ENCODE assay signal across 1 cellular context in genomic region chr4:158722917-158723793, GRCh38.
TF ChIP-seq lines count a peak whose summit lies in the region.

Gene PPID, minus strand, starts transcription at chr4:158723396. Its CDS starts 108 bp downstream, at chr4:158723288.

TF ChIP-seq in HepG2, 621 proteins besides CTCF, POLR2A, EP300 and RAD21 (continued from another document):
- no peak for TF ChIP-seq ZNF367 (CRISPR knock-in tag; IDR thresholded peaks at IDR 0.05; ENCODE audit: borderline replicate concordance)
